In genomic region chr1:117734403-117734802, GRCh38 we compare ENCODE assay signal across 1 cellular context.
TF ChIP-seq lines count a peak whose summit lies in the region.

No MANE protein-coding gene starts in this region.

TF ChIP-seq in GM23338, 12 proteins besides CTCF, POLR2A, EP300 and RAD21 (continued from another document):
- TF ChIP-seq ZNF462 (CRISPR knock-in tag; IDR thresholded peaks at IDR 0.05), result no peak
- TF ChIP-seq CREB1 (CRISPR knock-in tag; IDR thresholded peaks at IDR 0.05; ENCODE audit: low read depth), result no peak
- TF ChIP-seq ETS1 (IDR thresholded peaks at IDR 0.05), result no peak
- TF ChIP-seq EZH2 (IDR thresholded peaks at IDR 0.05; ENCODE audit: low read depth, unreplicated experiment), result no peak
- no peak for TF ChIP-seq JUNB (IDR thresholded peaks at IDR 0.05; ENCODE audit: unreplicated experiment)
- TF ChIP-seq ZNF331 (CRISPR knock-in tag; IDR thresholded peaks at IDR 0.05; ENCODE audit: low read depth), result no peak
- TF ChIP-seq REST (IDR thresholded peaks at IDR 0.05; ENCODE audit: unreplicated experiment), result no peak
- TF ChIP-seq EZH2phosphoT487 (IDR thresholded peaks at IDR 0.05; ENCODE audit: unreplicated experiment), result no peak
